ENCODE assay signal across 29 cellular contexts in the genomic region with DNA sequence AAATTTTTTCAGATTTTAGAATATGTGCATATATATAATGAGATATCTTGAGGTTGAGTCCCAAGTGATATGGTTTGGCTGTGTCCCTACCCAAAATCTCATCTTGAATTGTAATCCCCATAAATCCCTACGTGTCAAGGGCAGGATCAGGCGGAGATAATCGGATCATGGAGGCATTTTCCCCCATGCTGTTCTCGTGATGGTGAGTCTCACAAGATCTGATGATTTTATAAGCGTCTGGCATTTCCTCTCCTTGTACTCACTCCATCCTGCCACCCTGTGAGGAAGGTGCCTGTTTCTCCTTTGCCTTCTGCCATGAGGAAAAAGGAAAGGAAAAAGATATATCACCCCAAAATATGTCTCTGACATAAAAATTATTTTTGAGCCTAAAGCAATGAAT.
DNase-seq lines count a peak whose midpoint lies in the region; ATAC-seq, FAIRE-seq and TF ChIP-seq lines count a peak whose summit lies in the region.
"Had no signal": no experiment of that assay in that cellular context is flagged by ENCODE, and none has a peak within 500 bp of the region (broad histone marks: within the 10 kb centered on the region; RNA-seq: fewer than 3 reads in every experiment).

No MANE protein-coding gene starts in this region.

- H3K9me1 ChIP-seq in keratinocyte (ENCODE audit: control insufficient read depth, extremely low read depth, insufficient read depth, low read length) = no peaks in the 10 kb centered on the region

- H3K9me3 ChIP-seq in SK-N-SH = no peaks in the 10 kb centered on the region
- peaks cover 13% of the 10 kb centered on the region for H3K9me3 ChIP-seq in WERI-Rb-1 (ENCODE audit: severe bottlenecking)
- no peaks in the 10 kb centered on the region for H3K9me3 ChIP-seq in keratinocyte (ENCODE audit: control insufficient read depth, low read depth, low read length)
- H3K9me3 ChIP-seq in left lung = no peaks in the 10 kb centered on the region
- H3K9me3 ChIP-seq: colonic mucosa, prostate gland, testis had no signal

- H3F3A ChIP-seq in SK-N-SH (replicated peaks; ENCODE audit: insufficient read depth) = peaks cover 41% of the 10 kb centered on the region

- H3K36me3 ChIP-seq in SK-N-SH (replicated peaks in 1 of 2; ENCODE audit: control insufficient read depth in 1 of 2, insufficient read depth in 2 of 2, low read length in 1 of 2) = peaks cover 0 to 17% of the 10 kb centered on the region in 2 experiments
- peaks cover 9% of the 10 kb centered on the region for H3K36me3 ChIP-seq in WERI-Rb-1
- H3K36me3 ChIP-seq in keratinocyte (ENCODE audit: control insufficient read depth in 2 of 2, extremely low read depth in 1 of 2, insufficient read depth in 2 of 2, low read length in 2 of 2) = peaks cover 0 to 2% of the 10 kb centered on the region in 2 experiments
- H3K36me3 ChIP-seq in left lung = peaks cover 0 to 4% of the 10 kb centered on the region in 2 donors
- H3K36me3 ChIP-seq: colonic mucosa, prostate gland had no signal

- H4K20me1 ChIP-seq in SK-N-SH (ENCODE audit: insufficient read depth) = no peaks in the 10 kb centered on the region
- no peaks in the 10 kb centered on the region for H4K20me1 ChIP-seq in keratinocyte (ENCODE audit: control insufficient read depth, extremely low read depth, insufficient read depth, low read length)

- H3K36me3 Mint-ChIP-seq in stimulated activated memory B cell treated with anti-CD40 and anti-IgM and Interleukin-4, amounts not matched to agents 10 μg/mL and 1 μg/mL and 100 μg/mL, for 72 hours = peaks cover 22% of the 10 kb centered on the region

- no peak for FAIRE-seq in keratinocyte (lab: Jason Lieb, UNC)

- peak overlapping the region in 1 of 2 experiments; percentile 72; a peak in 2 of 4 replicates for H3K27ac ChIP-seq in SK-N-SH (ENCODE audit: low read depth in 2 of 2, low read length in 1 of 2)
- peak overlapping the region; percentile 93 for H3K27ac ChIP-seq in WERI-Rb-1
- peak overlapping the region; percentile 70 for H3K27ac ChIP-seq in keratinocyte (ENCODE audit: control insufficient read depth, insufficient read depth, low read length)
- H3K27ac ChIP-seq in left lung = no peak overlapping the region
- H3K27ac ChIP-seq: 22Rv1, colonic mucosa, heart right ventricle, prostate gland, testis had no signal

- TF ChIP-seq CTCF in SK-N-SH (IDR thresholded peaks at IDR 0.05) (no peak), WERI-Rb-1 (IDR thresholded peaks at IDR 0.05; ENCODE audit: low read depth, low read length) (no peak), keratinocyte (optimal IDR thresholded peaks at IDR 0.05 in 1 of 3, IDR thresholded peaks at IDR 0.05 in 1 of 3, conservative IDR thresholded peaks at IDR 0.05 in 1 of 3; ENCODE audit: extremely low read depth in 1 of 3, insufficient read depth in 2 of 3, low read length in 3 of 3) (no peak), left lung (IDR thresholded peaks at IDR 0.05) (no peak)

- H3K9ac ChIP-seq in SK-N-SH (peak overlapping the region; percentile 12; the same call in 1 of the 2 replicates), keratinocyte (ENCODE audit: control insufficient read depth, extremely low read depth, insufficient read depth, low read length) (peak overlapping the region; percentile 25)

- H3K9me2 ChIP-seq in SK-N-SH = no peaks in the 10 kb centered on the region

- ATAC-seq in SK-N-SH treated with all-trans-retinoic acid at 6 μM for 48 hours = no peak
- no peak for ATAC-seq in left lung
- no peak for ATAC-seq in stimulated activated memory B cell treated with anti-CD40 and anti-IgM and Interleukin-4, amounts not matched to agents 10 μg/mL and 1 μg/mL and 100 μg/mL, for 72 hours
- ATAC-seq in Right ventricle myocardium inferior = no peak
- ATAC-seq: GM23338; heart right ventricle; left colon; Panc1; stimulated activated naive B cell treated with anti-CD40 and anti-IgM and Interleukin-4, amounts not matched to agents 10 μg/mL and 1 μg/mL and 100 μg/mL, for 72 hours had no signal

- peaks cover 61% of the 10 kb centered on the region for H3K79me2 ChIP-seq in SK-N-SH (ENCODE audit: insufficient read depth)
- H3K79me2 ChIP-seq in keratinocyte (ENCODE audit: control insufficient read depth, insufficient read depth, low read length) = peaks cover 36% of the 10 kb centered on the region

- H3K4me2 ChIP-seq in SK-N-SH (no peak overlapping the region), keratinocyte (ENCODE audit: control insufficient read depth, extremely low read depth, insufficient read depth, low read depth, low read length) (peak overlapping the region; percentile 32)
- H3K4me2 ChIP-seq: GM23338 had no signal

- dilution Hi-C loops in keratinocyte (cut with MboI; ENCODE audit: extremely low pct_ligation_motif_present, low sequenced_read_pairs) = no loop called here

- no peak overlapping the region for H3K4me3 ChIP-seq in SK-N-SH (ENCODE audit: low read depth in 2 of 2, low read length in 1 of 2)
- H3K4me3 ChIP-seq in WERI-Rb-1 (ENCODE audit: low read depth, low read length) = peak overlapping the region; percentile 21; the same call in 1 of the 2 replicates
- no peak overlapping the region for H3K4me3 ChIP-seq in keratinocyte (ENCODE audit: control insufficient read depth in 2 of 3, extremely low read depth in 1 of 3, insufficient read depth in 2 of 3, low read depth in 1 of 3, low read length in 3 of 3)
- H3K4me3 ChIP-seq in left lung = no peak overlapping the region
- H3K4me3 ChIP-seq: colonic mucosa, GM23338, heart right ventricle, prostate gland, skin epidermis, testis had no signal

- no peaks in the 10 kb centered on the region for H3K9me3 Mint-ChIP-seq in stimulated activated memory B cell treated with anti-CD40 and anti-IgM and Interleukin-4, amounts not matched to agents 10 μg/mL and 1 μg/mL and 100 μg/mL, for 72 hours
- H3K9me3 Mint-ChIP-seq: activated B cell treated with CpG ODN at 0.5 μM for 24 hours had no signal

- H3K4me1 Mint-ChIP-seq in stimulated activated memory B cell treated with anti-CD40 and anti-IgM and Interleukin-4, amounts not matched to agents 10 μg/mL and 1 μg/mL and 100 μg/mL, for 72 hours = peaks cover 10% of the 10 kb centered on the region

- no peaks in the 10 kb centered on the region for H3K27me3 ChIP-seq in SK-N-SH (ENCODE audit: insufficient read depth)
- no peaks in the 10 kb centered on the region for H3K27me3 ChIP-seq in WERI-Rb-1 (ENCODE audit: insufficient read depth, low read depth, severe bottlenecking)
- H3K27me3 ChIP-seq in keratinocyte (ENCODE audit: control insufficient read depth, extremely low read depth, insufficient read depth, low read length) = no peaks in the 10 kb centered on the region
- H3K27me3 ChIP-seq in left lung = no peaks in the 10 kb centered on the region
- H3K27me3 ChIP-seq: colonic mucosa, heart right ventricle, testis had no signal

- no peak overlapping the region for H3K27ac Mint-ChIP-seq in stimulated activated memory B cell treated with anti-CD40 and anti-IgM and Interleukin-4, amounts not matched to agents 10 μg/mL and 1 μg/mL and 100 μg/mL, for 72 hours
- H3K27ac Mint-ChIP-seq: activated B cell treated with CpG ODN at 0.5 μM for 24 hours; B cell; GM23338; stimulated activated naive B cell treated with anti-CD40 and anti-IgM and Interleukin-4, amounts not matched to agents 10 μg/mL and 1 μg/mL and 100 μg/mL, for 72 hours had no signal

- POLR2A ChIA-PET in SK-N-SH (lab: Yijun Ruan, JAX) = no interaction called here

- 80% methylated on average over 5 of the region's 5 CpGs for WGBS in SK-N-SH (ENCODE audit: low lambda C conversion rate)

- DNase-seq in SK-N-SH = no peak
- peak; percentile 93 for DNase-seq in WERI-Rb-1
- no peak for DNase-seq in keratinocyte (ENCODE audit: low read depth, low spot score)
- DNase-seq in Ammon's horn (ENCODE audit: low spot score) = no peak
- DNase-seq in left lung = no peak
- DNase-seq in Right ventricle myocardium inferior (ENCODE audit: missing footprints) = no peak
- DNase-seq: activated B cell treated with CpG ODN at 0.5 μM for 24 hours; activated CD4-positive, alpha-beta T cell treated with anti-CD3 and anti-CD28 coated beads, Interleukin-2, amount 50 U/mL, for 48 hours; activated CD8-positive, alpha-beta memory T cell treated with anti-CD3 and anti-CD28 coated beads, Interleukin-2, amount 50 U/mL, for 48 hours; activated effector memory CD4-positive, alpha-beta T cell treated with Interleukin-2 at 50 U/mL for 16 hours; colonic mucosa; DND-41; heart right ventricle; left colon; midbrain; NCI-H1092; NCI-H1930; NCI-H2227 treated with DMSO at 0.1 percent for 48 hours; stimulated activated naive B cell treated with anti-CD40 and anti-IgM and Interleukin-4, amounts not matched to agents 10 μg/mL and 1 μg/mL and 100 μg/mL, for 72 hours; testis had no signal

- no peak overlapping the region for H3K4me3 Mint-ChIP-seq in stimulated activated memory B cell treated with anti-CD40 and anti-IgM and Interleukin-4, amounts not matched to agents 10 μg/mL and 1 μg/mL and 100 μg/mL, for 72 hours
- H3K4me3 Mint-ChIP-seq: activated B cell treated with CpG ODN at 0.5 μM for 24 hours; B cell; brain; GM23338; stimulated activated naive B cell treated with anti-CD40 and anti-IgM and Interleukin-4, amounts not matched to agents 10 μg/mL and 1 μg/mL and 100 μg/mL, for 72 hours had no signal

- H2AFZ ChIP-seq in SK-N-SH (ENCODE audit: low read depth) (no peak overlapping the region), keratinocyte (ENCODE audit: control insufficient read depth, low read length) (no peak overlapping the region)
- H2AFZ ChIP-seq: GM23338 had no signal

- TF ChIP-seq RAD21 in SK-N-SH (IDR thresholded peaks at IDR 0.05; ENCODE audit: low read length) = no peak

- no peaks in the 10 kb centered on the region for H3K27me3 Mint-ChIP-seq in stimulated activated memory B cell treated with anti-CD40 and anti-IgM and Interleukin-4, amounts not matched to agents 10 μg/mL and 1 μg/mL and 100 μg/mL, for 72 hours
- H3K27me3 Mint-ChIP-seq: activated B cell treated with CpG ODN at 0.5 μM for 24 hours; B cell; brain; stimulated activated naive B cell treated with anti-CD40 and anti-IgM and Interleukin-4, amounts not matched to agents 10 μg/mL and 1 μg/mL and 100 μg/mL, for 72 hours had no signal

- intact Hi-C loops in left lung (cut with DNase I) (no loop called here), Right ventricle myocardium inferior (cut with DNase I) (no loop called here)

- CTCF ChIA-PET in SK-N-SH (lab: Yijun Ruan, JAX) = interaction anchor here (1.3 kb wide), 1 partner anchor 9 kb away, joined by 3 read pairs; no protein-coding TSS in a partner anchor

- H3K4me1 ChIP-seq in SK-N-SH (ENCODE audit: control insufficient read depth in 1 of 2, insufficient read depth in 2 of 2, low read depth in 1 of 2, low read length in 1 of 2) = peaks cover 2 to 26% of the 10 kb centered on the region in 2 experiments; a peak in 2 of 4 replicates
- H3K4me1 ChIP-seq in keratinocyte (ENCODE audit: control insufficient read depth, extremely low read depth, insufficient read depth, low read length) = peaks cover 27% of the 10 kb centered on the region
- H3K4me1 ChIP-seq in left lung = peaks cover 6 to 14% of the 10 kb centered on the region in 2 donors
- H3K4me1 ChIP-seq: colonic mucosa, prostate gland, testis had no signal

- no peak for TF ChIP-seq EP300 in SK-N-SH (IDR thresholded peaks at IDR 0.05; ENCODE audit: borderline replicate concordance in 1 of 2, low read depth in 1 of 2, low read length in 1 of 2)

TF ChIP-seq in SK-N-SH, 30 proteins besides CTCF, POLR2A, EP300 and RAD21 (continues in another document):
- no peak for TF ChIP-seq CHD2 (IDR thresholded peaks at IDR 0.05; ENCODE audit: low read length, partially characterized antibody)

Comparison
In these comparisons a context has a peak if more than half of its experiments do, and no peak if none do; other contexts are left out.
1. H3K27ac ChIP-seq: peak in WERI-Rb-1 (single experiment) and keratinocyte (single experiment); none in left lung (0 of 2).